In the genomic region with DNA sequence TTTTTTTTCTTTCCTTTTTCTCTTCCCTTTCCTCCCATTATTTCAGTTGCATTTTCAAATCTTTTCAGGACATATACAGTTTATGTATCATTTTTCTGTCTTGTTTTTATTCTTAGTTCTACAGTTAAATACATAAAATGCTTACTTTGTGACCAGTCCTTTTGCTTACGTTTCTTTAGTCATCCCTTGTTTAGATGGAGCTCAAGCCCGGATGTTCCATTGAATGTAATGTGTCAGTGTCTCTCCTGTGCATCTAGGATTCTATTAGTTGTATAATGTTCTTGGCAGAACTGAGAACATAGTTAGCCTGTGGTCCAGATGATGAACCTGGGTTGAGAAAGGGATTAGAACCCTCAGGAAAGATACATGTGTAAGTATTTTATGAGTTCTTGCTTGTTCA, we compare ENCODE assay signal across 31 cellular contexts. TPM values are rescaled to one million over a fixed set of nuclear protein-coding genes. Genes with fewer than 3 reads are reported as not detected.
"Had no signal": no experiment of that assay in that cellular context is flagged by ENCODE, and none has a peak within 500 bp of the region (broad histone marks: within the 10 kb centered on the region; RNA-seq: fewer than 3 reads in every experiment).

No MANE protein-coding gene starts in this region.

- H3K4me3 Mint-ChIP-seq: activated CD4-positive, alpha-beta memory T cell treated with anti-CD3 and anti-CD28 coated beads, Interleukin-2, amount 10 ng/mL, durations not matched to agents 7 days and 5 days; activated CD4-positive, alpha-beta T cell treated with anti-CD3 and anti-CD28 coated beads, Interleukin-2, amount 10 ng/mL, durations not matched to agents 7 days and 5 days; activated naive CD4-positive, alpha-beta T cell treated with anti-CD3 and anti-CD28 coated beads, Interleukin-2, amount 10 ng/mL, durations not matched to agents 7 days and 5 days; activated naive CD8-positive, alpha-beta T cell treated with anti-CD3 and anti-CD28 coated beads, Interleukin-2, amount 10 ng/mL, durations not matched to agents 7 days and 5 days; activated T-cell treated with anti-CD3 and anti-CD28 coated beads, Interleukin-2, amount 50 U/mL, for 24 hours; activated T-cell treated with anti-CD3 and anti-CD28 coated beads, Interleukin-2, amount 50 U/mL, for 72 hours; brain; central memory CD8-positive, alpha-beta T cell; effector memory CD8-positive, alpha-beta T cell; WTC11 had no signal

- H3K36me3 Mint-ChIP-seq: activated naive CD4-positive, alpha-beta T cell treated with anti-CD3 and anti-CD28 coated beads, Interleukin-2, amount 10 ng/mL, durations not matched to agents 7 days and 5 days; activated naive CD8-positive, alpha-beta T cell treated with anti-CD3 and anti-CD28 coated beads, Interleukin-2, amount 10 ng/mL, durations not matched to agents 7 days and 5 days had no signal

- H3K9me3 ChIP-seq: gastrocnemius medialis had no signal

- H3K27me3 ChIP-seq: ascending aorta, esophagus muscularis mucosa, foreskin keratinocyte, gastrocnemius medialis, heart left ventricle had no signal

- H3K36me3 ChIP-seq: ascending aorta, gastrocnemius medialis, heart left ventricle had no signal

- H3K27ac ChIP-seq: ascending aorta, esophagus muscularis mucosa, foreskin keratinocyte, gastrocnemius medialis, heart left ventricle, VCaP had no signal

- H3K27me3 Mint-ChIP-seq: activated naive CD4-positive, alpha-beta T cell treated with anti-CD3 and anti-CD28 coated beads, Interleukin-2, amount 10 ng/mL, durations not matched to agents 7 days and 5 days; brain had no signal

- DNase-seq: activated CD4-positive, alpha-beta memory T cell treated with anti-CD3 and anti-CD28 coated beads, Interleukin-2, amount 10 ng/mL, durations not matched to agents 7 days and 5 days; activated CD4-positive, alpha-beta T cell treated with anti-CD3 and anti-CD28 coated beads for 1 hour; activated CD4-positive, alpha-beta T cell treated with anti-CD3 and anti-CD28 coated beads for 4 hours; activated CD4-positive, alpha-beta T cell treated with anti-CD3 and anti-CD28 coated beads, Interleukin-2, amount 10 ng/mL, durations not matched to agents 7 days and 5 days; activated CD4-positive, alpha-beta T cell treated with anti-CD3 and anti-CD28 coated beads, Interleukin-2, amount 50 U/mL, for 4 hours; activated CD8-positive, alpha-beta memory T cell treated with anti-CD3 and anti-CD28 coated beads, Interleukin-2, amount 50 U/mL, for 48 hours; activated gamma-delta T cell; activated naive CD4-positive, alpha-beta T cell; activated naive CD4-positive, alpha-beta T cell treated with anti-CD3 and anti-CD28 coated beads, Interleukin-2, amount 10 ng/mL, durations not matched to agents 7 days and 5 days; activated naive CD8-positive, alpha-beta T cell treated with anti-CD3 and anti-CD28 coated beads, Interleukin-2, amount 10 ng/mL, durations not matched to agents 7 days and 5 days; activated T-cell treated with anti-CD3 and anti-CD28 coated beads for 4 hours; activated T-cell treated with anti-CD3 and anti-CD28 coated beads, Interleukin-2, amount 50 U/mL, for 24 hours; activated T-cell treated with anti-CD3 and anti-CD28 coated beads, Interleukin-2, amount 50 U/mL, for 72 hours; cortex of kidney; dermis blood vessel endothelial cell; effector CD4-positive, alpha-beta T cell; effector memory CD8-positive, alpha-beta T cell; erythroblast; foreskin keratinocyte; gastrocnemius medialis; glutamatergic neuron; heart left ventricle; T-helper 2 cell had no signal

- H3K9me3 Mint-ChIP-seq: activated CD4-positive, alpha-beta memory T cell treated with anti-CD3 and anti-CD28 coated beads, Interleukin-2, amount 10 ng/mL, durations not matched to agents 7 days and 5 days; activated CD4-positive, alpha-beta T cell treated with anti-CD3 and anti-CD28 coated beads, Interleukin-2, amount 10 ng/mL, durations not matched to agents 7 days and 5 days; activated naive CD4-positive, alpha-beta T cell treated with anti-CD3 and anti-CD28 coated beads, Interleukin-2, amount 10 ng/mL, durations not matched to agents 7 days and 5 days; effector memory CD8-positive, alpha-beta T cell had no signal

- H3K4me1 Mint-ChIP-seq: activated CD4-positive, alpha-beta memory T cell treated with anti-CD3 and anti-CD28 coated beads, Interleukin-2, amount 10 ng/mL, durations not matched to agents 7 days and 5 days; activated CD4-positive, alpha-beta T cell treated with anti-CD3 and anti-CD28 coated beads, Interleukin-2, amount 10 ng/mL, durations not matched to agents 7 days and 5 days; activated naive CD4-positive, alpha-beta T cell treated with anti-CD3 and anti-CD28 coated beads, Interleukin-2, amount 10 ng/mL, durations not matched to agents 7 days and 5 days; activated naive CD8-positive, alpha-beta T cell treated with anti-CD3 and anti-CD28 coated beads, Interleukin-2, amount 10 ng/mL, durations not matched to agents 7 days and 5 days; brain; central memory CD8-positive, alpha-beta T cell; WTC11 had no signal

- H3K4me1 ChIP-seq: ascending aorta, esophagus muscularis mucosa, foreskin keratinocyte, gastrocnemius medialis, heart left ventricle had no signal

- H3K27ac Mint-ChIP-seq: activated CD4-positive, alpha-beta memory T cell treated with anti-CD3 and anti-CD28 coated beads, Interleukin-2, amount 10 ng/mL, durations not matched to agents 7 days and 5 days; activated CD4-positive, alpha-beta T cell treated with anti-CD3 and anti-CD28 coated beads, Interleukin-2, amount 10 ng/mL, durations not matched to agents 7 days and 5 days; activated naive CD4-positive, alpha-beta T cell treated with anti-CD3 and anti-CD28 coated beads, Interleukin-2, amount 10 ng/mL, durations not matched to agents 7 days and 5 days; activated naive CD4-positive, alpha-beta T cell treated with anti-CD3 and anti-CD28 coated beads, Interleukin-2, amount 50 U/mL, for 72 hours; activated naive CD8-positive, alpha-beta T cell treated with anti-CD3 and anti-CD28 coated beads, Interleukin-2, amount 10 ng/mL, durations not matched to agents 7 days and 5 days; activated T-cell treated with anti-CD3 and anti-CD28 coated beads, Interleukin-2, amount 50 U/mL, for 24 hours; activated T-cell treated with anti-CD3 and anti-CD28 coated beads, Interleukin-2, amount 50 U/mL, for 72 hours; brain; effector memory CD8-positive, alpha-beta T cell; WTC11 had no signal

- ATAC-seq: activated naive CD4-positive, alpha-beta T cell treated with anti-CD3 and anti-CD28 coated beads, Interleukin-2, amount 50 U/mL, for 72 hours; activated T-cell treated with anti-CD3 and anti-CD28 coated beads, Interleukin-2, amount 50 U/mL, for 72 hours; effector memory CD8-positive, alpha-beta T cell; foreskin keratinocyte; gastrocnemius medialis; heart left ventricle; WTC11 had no signal

- H3K4me3 ChIP-seq: ascending aorta, esophagus muscularis mucosa, gastrocnemius medialis, heart left ventricle had no signal

RNA-seq across cellular contexts. Expression of a gene that starts 17.8 kb away (rescaled TPM):
- total RNA-seq: activated CD4-positive, alpha-beta memory T cell treated with anti-CD3 and anti-CD28 coated beads, Interleukin-2, amount 10 ng/mL, durations not matched to agents 7 days and 5 days; activated naive CD8-positive, alpha-beta T cell treated with anti-CD3 and anti-CD28 coated beads, Interleukin-2, amount 10 ng/mL, durations not matched to agents 7 days and 5 days; T-helper 1 cell treated with Interleukin-12 subunit alpha and Interleukin-12 subunit beta and Interleukin-4 antibody, amounts not matched to agents 30 ng/mL and 1 ng/mL, for 36 hours had no signal
